ENCODE assay signal across 11 cellular contexts in the genomic region with DNA sequence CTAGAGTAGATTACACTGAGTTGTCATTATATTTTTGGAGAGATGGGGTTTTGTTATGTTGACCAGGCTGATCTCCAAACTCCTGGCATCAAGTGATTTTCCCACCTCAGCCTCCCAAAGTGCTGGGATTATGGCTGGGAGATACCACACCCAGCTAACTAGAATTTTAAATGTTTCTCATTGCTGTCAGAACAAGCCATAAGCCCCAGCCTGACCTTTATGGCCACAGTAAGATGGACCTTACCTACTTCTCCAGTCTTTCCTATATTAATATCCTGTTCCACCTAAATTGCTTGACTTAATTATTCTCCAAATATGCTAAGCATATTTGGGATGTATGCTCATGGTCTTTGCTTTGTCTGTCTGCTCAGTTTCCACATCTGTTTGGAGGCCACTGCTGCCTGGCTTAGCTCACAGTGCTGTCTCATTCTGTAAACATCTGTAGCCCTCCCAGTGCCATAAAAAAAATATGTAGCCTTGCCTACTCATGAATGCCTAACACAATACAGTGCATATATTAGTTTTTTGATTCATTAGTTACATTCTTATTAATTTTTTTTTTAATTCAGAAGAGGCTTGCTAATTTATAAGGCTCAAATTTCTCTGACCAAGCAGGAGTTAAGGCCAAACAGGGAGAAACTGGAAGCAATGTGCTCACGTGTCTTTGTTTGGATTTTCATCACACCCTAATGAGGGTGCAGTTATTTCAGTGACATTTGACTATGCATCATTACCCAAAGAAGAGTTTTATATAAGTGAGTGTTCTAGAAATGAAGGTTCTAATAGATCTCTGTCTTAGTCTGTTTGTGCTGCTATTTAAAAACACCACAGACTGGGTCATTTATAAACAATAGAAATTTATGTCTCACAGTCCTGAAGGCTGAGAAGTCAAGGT. TPM values are rescaled to one million over a fixed set of nuclear protein-coding genes. Genes with fewer than 3 reads are reported as not detected.
DNase-seq lines count a peak whose midpoint lies in the region; ATAC-seq, FAIRE-seq and TF ChIP-seq lines count a peak whose summit lies in the region.
"Had no signal": no experiment of that assay in that cellular context is flagged by ENCODE, and none has a peak within 500 bp of the region (broad histone marks: within the 10 kb centered on the region; RNA-seq: fewer than 3 reads in every experiment).

No MANE protein-coding gene starts in this region.

- H3K4me1 ChIP-seq in mesodermal cell (ENCODE audit: control insufficient read depth, insufficient read depth, low read length, poor library complexity, severe bottlenecking), result peaks cover 3% of the 10 kb centered on the region

- CTCF ChIA-PET in AG04449 (lab: Yijun Ruan, JAX), result no interaction called here

- H3K27me3 ChIP-seq in bronchial epithelial cell (ENCODE audit: control insufficient read depth, insufficient read depth, low read length), result no peaks in the 10 kb centered on the region

- WGBS in mesodermal cell (ENCODE audit: insufficient coverage in 2 of 2), 2 experiments, result 100% methylated on average over 1 of the region's 1 CpG; no CpG with 5 or more reads in 1 of the 2 experiments

- H3K9me3 ChIP-seq in mesodermal cell (ENCODE audit: control insufficient read depth, low read length), result no peaks in the 10 kb centered on the region

- POLR2A ChIA-PET in AG04449 (lab: Yijun Ruan, JAX), result interaction anchor here (1.0 kb wide), 1 partner anchor 44 kb away, joined by 4 read pairs; no protein-coding TSS in a partner anchor

- peak; percentile 57 for DNase-seq in AG04449 (ENCODE audit: low read depth, low spot score)
- DNase-seq in H4 (ENCODE audit: low spot score), result peak; percentile 11
- DNase-seq in bronchial epithelial cell (ENCODE audit: low read depth), result peak; percentile 81
- no peak for DNase-seq in frontal cortex (ENCODE audit: low spot score in 2 of 2)
- DNase-seq in RPMI8226, result no peak
- DNase-seq in NCI-H1092 (lab: John Stamatoyannopoulos, UW), result no peak
- DNase-seq: NCI-H2081 treated with DMSO at 0.1 percent for 48 hours had no signal

- no peak for FAIRE-seq in bronchial epithelial cell (lab: Jason Lieb, UNC)
- FAIRE-seq in frontal cortex (lab: Jason Lieb, UNC), result no peak
- FAIRE-seq: D721Med had no signal

- ATAC-seq in GM19324 (IDR thresholded peaks at IDR 0.05; ENCODE audit: low FRiP score, unreplicated experiment), result no peak

- peak overlapping the region; percentile 13 for H3K27ac ChIP-seq in mesodermal cell (ENCODE audit: low read depth, low read length, severe bottlenecking)

- TF ChIP-seq CTCF in AG04449 (IDR thresholded peaks at IDR 0.05; ENCODE audit: insufficient read depth, low read length, missing control alignments) (no peak), bronchial epithelial cell (IDR thresholded peaks at IDR 0.05; ENCODE audit: insufficient read depth, low read length, severe bottlenecking) (no peak)

- H3K36me3 ChIP-seq in bronchial epithelial cell (ENCODE audit: control insufficient read depth, insufficient read depth, low read length) (no peaks in the 10 kb centered on the region), mesodermal cell (ENCODE audit: control insufficient read depth, insufficient read depth, low read length) (no peaks in the 10 kb centered on the region)

- H3K4me3 ChIP-seq in AG04449 (ENCODE audit: low read depth, low read length), result no peak overlapping the region
- no peak overlapping the region for H3K4me3 ChIP-seq in bronchial epithelial cell (ENCODE audit: low read depth, low read length)
- no peak overlapping the region for H3K4me3 ChIP-seq in mesodermal cell (ENCODE audit: extremely low read depth, insufficient read depth, low read length, poor library complexity, severe bottlenecking)
- H3K4me3 ChIP-seq: skin epidermis had no signal

RNA-seq across cellular contexts. Expression of a gene that starts 45.3 kb away (rescaled TPM):
- total RNA-seq in H4 (2014; rRNA removed; shearing (Covaris generic)), result 17.6 and 26.2 TPM in 2 replicates
- total RNA-seq in bronchial epithelial cell (31.3 and 39.8 TPM in 2 replicates), frontal cortex (31.8 TPM)
- polyA plus RNA-seq in mesodermal cell (2013, experiment 1 of 2), result 59.2 TPM
- 55.1 TPM for polyA plus RNA-seq in mesodermal cell (2013, experiment 2 of 2)

Comparison
In these comparisons a context has a peak if more than half of its experiments do, and no peak if none do; other contexts are left out.
1. DNase-seq: peak in AG04449 (single experiment), H4 (single experiment) and bronchial epithelial cell (single experiment); none in frontal cortex (0 of 2), RPMI8226 (single experiment) and NCI-H1092 (single experiment).